ENCODE assay signal across 14 cellular contexts in genomic region chr11:45809456-45810395, GRCh38. TPM values are rescaled to one million over a fixed set of nuclear protein-coding genes. Genes with fewer than 3 reads are reported as not detected.
DNase-seq lines count a peak whose midpoint lies in the region; ATAC-seq, FAIRE-seq and TF ChIP-seq lines count a peak whose summit lies in the region.
"Had no signal": no experiment of that assay in that cellular context is flagged by ENCODE, and none has a peak within 500 bp of the region (broad histone marks: within the 10 kb centered on the region; RNA-seq: fewer than 3 reads in every experiment).

No MANE protein-coding gene starts in this region.

- peak overlapping the region in 1 of 2 experiments; percentile 66; a peak in 2 of 4 replicates for H3K9ac ChIP-seq in K562 (ENCODE audit: insufficient read depth in 1 of 2, low read depth in 2 of 2, low read length in 2 of 2)

- ATAC-seq in K562: no peak
- ATAC-seq in GM21360 (IDR thresholded peaks at IDR 0.05; ENCODE audit: unreplicated experiment): no peak
- ATAC-seq: body of pancreas, gastrocnemius medialis, pancreas had no signal

- intact Hi-C loops in activated CD4-positive, alpha-beta memory T cell treated with anti-CD3 and anti-CD28 coated beads for 36 hours (cut with micrococcal nuclease): loop anchor here (10.0 kb wide), 1 partner anchor 1245 kb away; the partner anchor contains the start of gene CD82
- intact Hi-C loops in K562 (cut with micrococcal nuclease): loop anchor here (5.0 to 10.0 kb wide), 2 partner anchors 38 to 65 kb away; partner anchors contain the start of gene CRY2

- H3K27me3 ChIP-seq in K562 (ENCODE audit: control insufficient read depth in 2 of 2, insufficient read depth in 2 of 2, low read length in 2 of 2): no peaks in the 10 kb centered on the region
- no peaks in the 10 kb centered on the region; the same call in 1 of the 2 replicates for H3K27me3 ChIP-seq in H7 (ENCODE audit: control insufficient read depth, insufficient read depth, low read length)
- H3K27me3 ChIP-seq: body of pancreas, gastrocnemius medialis, pancreas, testis had no signal

- BruUV-seq in K562 (replicated peaks; lab: Mats Ljungman, UMichigan): no TSS peak

- H3K36me3 ChIP-seq in K562 (ENCODE audit: control insufficient read depth, insufficient read depth, low read length): peaks cover 42% of the 10 kb centered on the region; the same call in 2 of the 3 replicates
- H3K36me3 ChIP-seq in H7 (replicated peaks; ENCODE audit: control insufficient read depth, insufficient read depth, low read length): peaks cover 3% of the 10 kb centered on the region; the same call in 1 of the 2 replicates

- H3K36me3 Mint-ChIP-seq in activated CD4-positive, alpha-beta memory T cell treated with anti-CD3 and anti-CD28 coated beads for 36 hours: peaks cover 11% of the 10 kb centered on the region
- H3K36me3 Mint-ChIP-seq in activated CD4-positive, alpha-beta memory T cell treated with anti-CD3 and anti-CD28 coated beads, Interleukin-2, amount 10 ng/mL, durations not matched to agents 7 days and 5 days (ENCODE audit: low read depth): peaks cover 47% of the 10 kb centered on the region
- H3K36me3 Mint-ChIP-seq in neural crest cell (ENCODE audit: low read depth): no peaks in the 10 kb centered on the region

- in situ Hi-C loops in K562 (cut with MboI): no loop called here

- TF ChIP-seq CTCF in K562 (IDR thresholded peaks at IDR 0.05 in 2 of 3, conservative IDR thresholded peaks at IDR 0.05 in 1 of 3; ENCODE audit: insufficient read depth in 2 of 3, low read depth in 1 of 3, low read length in 3 of 3) (no peak), neural crest cell (conservative IDR thresholded peaks at IDR 0.05) (no peak)

- FAIRE-seq in K562 (lab: Jason Lieb, UNC): no peak
- FAIRE-seq: endometrium, pancreas had no signal

- peaks cover 11 to 35% of the 10 kb centered on the region in 2 experiments; a peak in 4 of 5 replicates for H3K4me1 ChIP-seq in K562 (replicated peaks in 1 of 2; ENCODE audit: control insufficient read depth in 2 of 2, insufficient read depth in 2 of 2, low read length in 2 of 2)

- TF ChIP-seq RAD21 in K562 (CRISPR knock-in tag; conservative IDR thresholded peaks at IDR 0.05 in 1 of 2, IDR thresholded peaks at IDR 0.05 in 1 of 2): no peak

- H3K27ac Mint-ChIP-seq in activated CD4-positive, alpha-beta memory T cell treated with anti-CD3 and anti-CD28 coated beads for 36 hours: peak overlapping the region; percentile 64
- H3K27ac Mint-ChIP-seq in activated CD4-positive, alpha-beta memory T cell treated with anti-CD3 and anti-CD28 coated beads, Interleukin-2, amount 10 ng/mL, durations not matched to agents 7 days and 5 days: no peak overlapping the region
- H3K27ac Mint-ChIP-seq in neural crest cell (ENCODE audit: unreplicated experiment): peak overlapping the region; percentile 64

- no peak overlapping the region for H3K4me3 Mint-ChIP-seq in activated CD4-positive, alpha-beta memory T cell treated with anti-CD3 and anti-CD28 coated beads for 36 hours
- H3K4me3 Mint-ChIP-seq in activated CD4-positive, alpha-beta memory T cell treated with anti-CD3 and anti-CD28 coated beads, Interleukin-2, amount 10 ng/mL, durations not matched to agents 7 days and 5 days: no peak overlapping the region
- H3K4me3 Mint-ChIP-seq in neural crest cell: peak overlapping the region; percentile 57

- peaks cover 3% of the 10 kb centered on the region; the same call in 1 of the 2 replicates for H4K20me1 ChIP-seq in K562 (replicated peaks; ENCODE audit: control insufficient read depth, insufficient read depth, low read length)

- CTCF ChIA-PET in activated CD4-positive, alpha-beta memory T cell treated with anti-CD3 and anti-CD28 coated beads for 36 hours (lab: Charles Lee): interaction anchor here (0.7 kb wide), 1 partner anchor 33 kb away, joined by 3 read pairs; no protein-coding TSS in a partner anchor
- CTCF ChIA-PET in activated CD4-positive, alpha-beta memory T cell treated with anti-CD3 and anti-CD28 coated beads, Interleukin-2, amount 10 ng/mL, durations not matched to agents 7 days and 5 days (lab: Charles Lee): interaction anchor here (1.0 to 1.8 kb wide), 3 partner anchors 20 to 38 kb away, joined by 3 to 5 read pairs (median 3); no protein-coding TSS in a partner anchor
- CTCF ChIA-PET in K562 (lab: Yijun Ruan, JAX; ENCODE audit: low intra/inter-chr PET ratio): interaction anchor here (0.6 kb wide), 1 partner anchor 44 kb away, joined by 3 read pairs; no protein-coding TSS in a partner anchor

- 78% methylated on average over 11 of the region's 11 CpGs for WGBS in K562 (ENCODE audit: insufficient coverage, low coverage, missing lambda C conversion rate)

- H3K9me3 ChIP-seq in K562 (replicated peaks; ENCODE audit: control insufficient read depth, insufficient read depth, low read depth, low read length): no peaks in the 10 kb centered on the region
- H3K9me3 ChIP-seq: body of pancreas, gastrocnemius medialis, pancreas, testis had no signal

- peaks cover 46% of the 10 kb centered on the region for H3K4me1 Mint-ChIP-seq in activated CD4-positive, alpha-beta memory T cell treated with anti-CD3 and anti-CD28 coated beads for 36 hours (ENCODE audit: low read depth)
- peaks cover 50% of the 10 kb centered on the region for H3K4me1 Mint-ChIP-seq in activated CD4-positive, alpha-beta memory T cell treated with anti-CD3 and anti-CD28 coated beads, Interleukin-2, amount 10 ng/mL, durations not matched to agents 7 days and 5 days
- peaks cover 32% of the 10 kb centered on the region for H3K4me1 Mint-ChIP-seq in neural crest cell

- peak overlapping the region; percentile 37; the same call in 1 of the 3 replicates for H3K27ac ChIP-seq in K562 (ENCODE audit: extremely low read depth, low read depth, low read length)
- H3K27ac ChIP-seq: body of pancreas, gastrocnemius medialis, pancreas, testis had no signal

- H3K9me1 ChIP-seq in K562 (ENCODE audit: control insufficient read depth, insufficient read depth, low read length): no peaks in the 10 kb centered on the region

- no peaks in the 10 kb centered on the region for H3K27me3 Mint-ChIP-seq in activated CD4-positive, alpha-beta memory T cell treated with anti-CD3 and anti-CD28 coated beads for 36 hours
- H3K27me3 Mint-ChIP-seq in activated CD4-positive, alpha-beta memory T cell treated with anti-CD3 and anti-CD28 coated beads, Interleukin-2, amount 10 ng/mL, durations not matched to agents 7 days and 5 days: no peaks in the 10 kb centered on the region
- no peaks in the 10 kb centered on the region for H3K27me3 Mint-ChIP-seq in neural crest cell (ENCODE audit: low read depth)

- no peak overlapping the region for H2AFZ ChIP-seq in K562 (ENCODE audit: low read depth, low read length)

- no peak for DNase-seq in activated CD4-positive, alpha-beta memory T cell treated with anti-CD3 and anti-CD28 coated beads for 36 hours
- DNase-seq in activated CD4-positive, alpha-beta memory T cell treated with anti-CD3 and anti-CD28 coated beads, Interleukin-2, amount 10 ng/mL, durations not matched to agents 7 days and 5 days: no peak
- peak; percentile 72 for DNase-seq in RKO (ENCODE audit: low spot score)
- DNase-seq in K562 (ENCODE audit: extremely low read depth in 1 of 4, low spot score in 3 of 4): no peak
- DNase-seq in neural crest cell (ENCODE audit: low read depth, low spot score): no peak
- DNase-seq in H7: no peak
- no peak for DNase-seq in SHP77 treated with DMSO at 0.1 percent for 48 hours (lab: John Stamatoyannopoulos, UW)
- DNase-seq: body of pancreas, gastrocnemius medialis, NCI-H748 treated with DMSO at 0.1 percent for 48 hours, pancreas, testis had no signal

- no peak for TF ChIP-seq EP300 in K562 (IDR thresholded peaks at IDR 0.05; ENCODE audit: low read length)

- no peaks in the 10 kb centered on the region for H3K9me3 Mint-ChIP-seq in activated CD4-positive, alpha-beta memory T cell treated with anti-CD3 and anti-CD28 coated beads for 36 hours
- no peaks in the 10 kb centered on the region for H3K9me3 Mint-ChIP-seq in activated CD4-positive, alpha-beta memory T cell treated with anti-CD3 and anti-CD28 coated beads, Interleukin-2, amount 10 ng/mL, durations not matched to agents 7 days and 5 days
- H3K9me3 Mint-ChIP-seq in neural crest cell: no peaks in the 10 kb centered on the region

- H3K4me3 ChIP-seq in K562 (no peak overlapping the region), H7 (ENCODE audit: insufficient read depth, low read depth, low read length) (no peak overlapping the region)
- H3K4me3 ChIP-seq: body of pancreas, gastrocnemius medialis, pancreas, testis had no signal

- no peak overlapping the region for H3K4me2 ChIP-seq in K562 (ENCODE audit: insufficient read depth, low read length)

- no peak for TF ChIP-seq POLR2A in K562 (conservative IDR thresholded peaks at IDR 0.05)

- peaks cover 27% of the 10 kb centered on the region for H3K79me2 ChIP-seq in K562 (ENCODE audit: control insufficient read depth, insufficient read depth, low read length)

- POLR2A ChIA-PET in activated CD4-positive, alpha-beta memory T cell treated with anti-CD3 and anti-CD28 coated beads for 36 hours (lab: Charles Lee): no interaction called here
- POLR2A ChIA-PET in activated CD4-positive, alpha-beta memory T cell treated with anti-CD3 and anti-CD28 coated beads, Interleukin-2, amount 10 ng/mL, durations not matched to agents 7 days and 5 days (lab: Charles Lee): no interaction called here
- POLR2A ChIA-PET in K562 (lab: Yijun Ruan, JAX): interaction anchor here (0.6 to 0.9 kb wide), 2 partner anchors 8 to 428 kb away, joined by 3 read pairs; no protein-coding TSS in a partner anchor

RNA-seq across cellular contexts. Expression of gene SLC35C1, which starts 4.8 kb away (rescaled TPM):
- 10 to 100 TPM; 10.7 to 11.4 TPM for total RNA-seq in activated CD4-positive, alpha-beta memory T cell treated with anti-CD3 and anti-CD28 coated beads for 36 hours
- total RNA-seq in activated CD4-positive, alpha-beta memory T cell treated with anti-CD3 and anti-CD28 coated beads, Interleukin-2, amount 10 ng/mL, durations not matched to agents 7 days and 5 days: 10 to 100 TPM; 15.0 to 17.5 TPM
- total RNA-seq in K562 (2011; cell fraction: chromatin; rRNA removed; ENCODE audit: low replicate concordance): 4.6 and 15.0 TPM in 2 replicates
- 15.7 and 22.2 TPM in 2 replicates for total RNA-seq in K562 (2011; cell fraction: nucleolus; rRNA removed)
- total RNA-seq in K562 (2011; cell fraction: nucleoplasm; rRNA removed): 13.6 and 16.2 TPM in 2 replicates
- 3.6 and 5.4 TPM in 2 replicates for total RNA-seq in K562 (2014; rRNA removed)
- total RNA-seq in K562 (2014; rRNA removed; fragmentation: Illumina TruSeq; extraction: Trizol): 0.96 and 1.5 TPM in 2 replicates
- 2.4 and 3.0 TPM in 2 replicates for total RNA-seq in K562 (2015; rRNA removed; fragmentation: Illumina TruSeq; extraction: Trizol)
- 13.1 and 14.9 TPM in 2 replicates for total RNA-seq in K562 (2021)
- 1.3 and 2.6 TPM in 2 replicates for polyA plus RNA-seq in K562 (2011; rRNA removed)
- 2.8 and 7.0 TPM in 2 replicates for polyA plus RNA-seq in K562 (2011; cell fraction: cytosol; rRNA removed)
- 2.6 and 5.4 TPM in 2 replicates for polyA plus RNA-seq in K562 (2011; cell fraction: nucleus; rRNA removed)
- 9.2 and 10.4 TPM in 2 replicates for polyA plus RNA-seq in K562 (2012)
- 7.4 and 9.7 TPM in 2 replicates for polyA plus RNA-seq in K562 (2014; fragmentation: Illumina TruSeq; extraction: Trizol)
- polyA plus RNA-seq in K562 (2014; fragmentation: Nextera tagmentation; extraction: Ambion mirVana): under 1 TPM; 0.65 to 0.98 TPM
- 4.2 and 4.4 TPM in 2 replicates for polyA plus RNA-seq in K562 (2014; rRNA removed)
- 2.1 and 2.5 TPM in 2 replicates for polyA minus RNA-seq in K562 (2011; rRNA and poly(A)+ RNA removed)
- 13.7 and 13.8 TPM in 2 replicates for polyA minus RNA-seq in K562 (2011; cell fraction: cytosol; rRNA and poly(A)+ RNA removed)
- 4.8 and 4.9 TPM in 2 replicates for polyA minus RNA-seq in K562 (2011; cell fraction: nucleus; rRNA and poly(A)+ RNA removed)
- 12.9 and 13.3 TPM in 2 replicates for total RNA-seq in neural crest cell
- total RNA-seq in H7 (2014; rRNA removed; shearing (Covaris generic)): 3.9 and 5.8 TPM in 2 replicates

RNA-seq across cellular contexts. Expression of gene CRY2, which starts 37.5 kb away (rescaled TPM):
- 10 to 100 TPM; 12.1 to 13.4 TPM for total RNA-seq in activated CD4-positive, alpha-beta memory T cell treated with anti-CD3 and anti-CD28 coated beads for 36 hours
- total RNA-seq in activated CD4-positive, alpha-beta memory T cell treated with anti-CD3 and anti-CD28 coated beads, Interleukin-2, amount 10 ng/mL, durations not matched to agents 7 days and 5 days: 10 to 100 TPM; 18.4 to 22.7 TPM
- 74.3 and 112 TPM in 2 replicates for total RNA-seq in K562 (2011; cell fraction: chromatin; rRNA removed; ENCODE audit: low replicate concordance)
- total RNA-seq in K562 (2011; cell fraction: nucleolus; rRNA removed): 59.2 and 64.6 TPM in 2 replicates
- 69.7 and 90.4 TPM in 2 replicates for total RNA-seq in K562 (2011; cell fraction: nucleoplasm; rRNA removed)
- total RNA-seq in K562 (2014; rRNA removed): 15.1 and 18.3 TPM in 2 replicates
- total RNA-seq in K562 (2014; rRNA removed; fragmentation: Illumina TruSeq; extraction: Trizol): 8.5 and 10.4 TPM in 2 replicates
- 10.9 and 13.3 TPM in 2 replicates for total RNA-seq in K562 (2015; rRNA removed; fragmentation: Illumina TruSeq; extraction: Trizol)
- 23.9 and 24.0 TPM in 2 replicates for total RNA-seq in K562 (2021)
- polyA plus RNA-seq in K562 (2011; rRNA removed): 15.8 and 21.7 TPM in 2 replicates
- polyA plus RNA-seq in K562 (2011; cell fraction: cytosol; rRNA removed): 16.3 and 16.9 TPM in 2 replicates
- 59.5 and 77.3 TPM in 2 replicates for polyA plus RNA-seq in K562 (2011; cell fraction: nucleus; rRNA removed)
- 10.6 and 11.5 TPM in 2 replicates for polyA plus RNA-seq in K562 (2012)
- 14.5 and 14.8 TPM in 2 replicates for polyA plus RNA-seq in K562 (2014; fragmentation: Illumina TruSeq; extraction: Trizol)
- 1 to 10 TPM; 2.3 to 3.3 TPM for polyA plus RNA-seq in K562 (2014; fragmentation: Nextera tagmentation; extraction: Ambion mirVana)
- polyA plus RNA-seq in K562 (2014; rRNA removed): 13.5 and 17.1 TPM in 2 replicates
- polyA minus RNA-seq in K562 (2011; rRNA and poly(A)+ RNA removed): 27.1 and 32.0 TPM in 2 replicates
- 17.7 and 18.3 TPM in 2 replicates for polyA minus RNA-seq in K562 (2011; cell fraction: cytosol; rRNA and poly(A)+ RNA removed)
- polyA minus RNA-seq in K562 (2011; cell fraction: nucleus; rRNA and poly(A)+ RNA removed): 28.8 and 31.0 TPM in 2 replicates
- 19.0 and 23.8 TPM in 2 replicates for total RNA-seq in neural crest cell
- 16.0 and 24.1 TPM in 2 replicates for total RNA-seq in H7 (2014; rRNA removed; shearing (Covaris generic))
